27 cellular contexts compared by ENCODE assay signal in genomic region chr10:62699148-62699547, GRCh38.
"Had no signal": no experiment of that assay in that cellular context is flagged by ENCODE, and none has a peak within 500 bp of the region (broad histone marks: within the 10 kb centered on the region; RNA-seq: fewer than 3 reads in every experiment).

No MANE protein-coding gene starts in this region.

- H3K4me1 ChIP-seq: esophagus squamous epithelium, left ventricle myocardium inferior, neural progenitor cell, parathyroid adenoma, sigmoid colon, stomach, thyroid gland, vagina had no signal

- H3K27me3 ChIP-seq: esophagus squamous epithelium, neural progenitor cell, sigmoid colon, stomach, thyroid gland, vagina had no signal

- H3K9me3 ChIP-seq: sigmoid colon, thyroid gland had no signal

- H3K4me3 ChIP-seq: esophagus squamous epithelium, left ventricle myocardium inferior, lung, neural progenitor cell, sigmoid colon, stomach, thyroid gland, vagina had no signal

- H2AFZ ChIP-seq: neural progenitor cell, parathyroid adenoma had no signal

- ATAC-seq: effector memory CD8-positive, alpha-beta T cell; left colon; naive thymus-derived CD4-positive, alpha-beta T cell; stimulated activated effector memory CD8-positive, alpha-beta T cell treated with anti-CD3 and anti-CD28 coated beads, Interleukin-12 subunit alpha, Interleukin-12 subunit beta, amount 100 ng/mL, for 72 hours had no signal

- DNase-seq: cortex of kidney; effector memory CD8-positive, alpha-beta T cell; erythroblast; esophagus squamous epithelium; hypothalamus; immature natural killer cell; islet precursor cell; kidney glomerular epithelial cell; left colon; left ventricle myocardium inferior; mesenchymal stem cell; midbrain; naive thymus-derived CD4-positive, alpha-beta T cell; sigmoid colon; stimulated activated CD4-positive, alpha-beta T cell treated with anti-CD3 and anti-CD28 coated beads, Interleukin-2, amount 100 ng/mL, for 24 hours; stimulated activated CD4-positive, alpha-beta T cell treated with anti-CD3 and anti-CD28 coated beads, Interleukin-4, amount 100 ng/mL, for 24 hours; stimulated activated naive CD4-positive, alpha-beta T cell treated with Interleukin-2 at 50 U/mL for 16 hours; stomach; thyroid gland; trophoblast cell had no signal

- H3K4me3 Mint-ChIP-seq: effector memory CD8-positive, alpha-beta T cell; immature natural killer cell; naive thymus-derived CD4-positive, alpha-beta T cell; nephron; neural progenitor cell; stimulated activated effector memory CD8-positive, alpha-beta T cell treated with anti-CD3 and anti-CD28 coated beads, Interleukin-12 subunit alpha, Interleukin-12 subunit beta, amount 100 ng/mL, for 72 hours had no signal

- H3K4me2 ChIP-seq: neural progenitor cell had no signal

- H3K27ac ChIP-seq: esophagus squamous epithelium, left ventricle myocardium inferior, neural progenitor cell, parathyroid adenoma, sigmoid colon, stomach, thyroid gland, vagina had no signal

- H3K9ac ChIP-seq: neural progenitor cell, parathyroid adenoma had no signal

- H3K4me1 Mint-ChIP-seq: nephron, neural progenitor cell had no signal

- H3K27ac Mint-ChIP-seq: effector memory CD8-positive, alpha-beta T cell; immature natural killer cell; nephron; neural progenitor cell; progenitor cell of endocrine pancreas; stimulated activated effector memory CD8-positive, alpha-beta T cell treated with anti-CD3 and anti-CD28 coated beads, Interleukin-12 subunit alpha, Interleukin-12 subunit beta, amount 100 ng/mL, for 72 hours had no signal

- H3K79me2 ChIP-seq: parathyroid adenoma had no signal

- H3K36me3 ChIP-seq: esophagus squamous epithelium, left ventricle myocardium inferior, neural progenitor cell, sigmoid colon, stomach, thyroid gland, vagina had no signal

- H3K36me3 Mint-ChIP-seq: neural progenitor cell; stimulated activated effector memory CD8-positive, alpha-beta T cell treated with anti-CD3 and anti-CD28 coated beads, Interleukin-12 subunit alpha, Interleukin-12 subunit beta, amount 100 ng/mL, for 72 hours had no signal

- H3K27me3 Mint-ChIP-seq: progenitor cell of endocrine pancreas had no signal
